Comparison of ENCODE assay signal across 18 cellular contexts in the genomic region with DNA sequence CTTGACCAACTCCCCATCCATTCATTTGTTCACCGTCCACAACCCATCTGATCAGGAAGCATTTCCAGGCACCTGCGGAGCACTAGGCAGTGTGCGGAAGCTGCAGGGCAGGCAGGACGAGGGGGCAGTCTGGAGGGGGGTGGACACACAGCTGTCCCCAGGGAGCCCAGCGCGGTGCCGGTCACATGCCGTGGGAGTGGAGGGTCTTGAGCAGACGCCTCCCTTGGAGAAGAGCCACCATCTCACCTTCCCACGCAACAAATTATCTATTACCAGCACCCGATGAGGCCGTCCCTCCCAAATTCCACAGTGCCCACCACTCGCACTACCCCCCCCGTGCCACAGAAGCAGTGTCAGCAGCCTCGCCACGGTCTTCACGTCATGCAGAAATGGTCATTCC. TPM values are rescaled to one million over a fixed set of nuclear protein-coding genes. Genes with fewer than 3 reads are reported as not detected.
"Had no signal": no experiment of that assay in that cellular context is flagged by ENCODE, and none has a peak within 500 bp of the region (broad histone marks: within the 10 kb centered on the region; RNA-seq: fewer than 3 reads in every experiment).

No MANE protein-coding gene starts in this region.

- H3K27ac ChIP-seq: thoracic aorta, uterus had no signal

- H3K9me3 Mint-ChIP-seq: activated naive CD4-positive, alpha-beta T cell treated with anti-CD3 and anti-CD28 coated beads, Interleukin-2, amount 50 U/mL, for 24 hours; activated T-helper 17 cell treated with anti-CD3 and anti-CD28 coated beads, Interleukin-2, amount 50 U/mL, for 72 hours; dendritic cell treated with granulocyte-macrophage colony-stimulating factor and Interleukin-4, amounts not matched to agents 40 ng/mL and 50 ng/mL, for 4 days; stimulated activated naive CD8-positive, alpha-beta T cell treated with anti-CD3 and anti-CD28 coated beads, Interleukin-15, amount 100 ng/mL, for 72 hours had no signal

- H3K27me3 ChIP-seq: uterus had no signal

- H3K27me3 Mint-ChIP-seq: activated CD4-positive, alpha-beta T cell treated with anti-CD3 and anti-CD28 coated beads, Interleukin-2, amount 10 ng/mL, durations not matched to agents 7 days and 5 days; dendritic cell treated with granulocyte-macrophage colony-stimulating factor and Interleukin-4, amounts not matched to agents 40 ng/mL and 50 ng/mL, for 4 days; stimulated activated naive CD8-positive, alpha-beta T cell treated with anti-CD3 and anti-CD28 coated beads, Interleukin-15, amount 100 ng/mL, for 72 hours had no signal

- ATAC-seq: activated T-helper 17 cell treated with anti-CD3 and anti-CD28 coated beads, Interleukin-2, amount 50 U/mL, for 72 hours; stimulated activated naive CD8-positive, alpha-beta T cell treated with anti-CD3 and anti-CD28 coated beads, Interleukin-15, amount 100 ng/mL, for 72 hours; T-helper 17 cell; WTC11 had no signal

- H3K27ac Mint-ChIP-seq: activated CD4-positive, alpha-beta T cell treated with anti-CD3 and anti-CD28 coated beads, Interleukin-2, amount 10 ng/mL, durations not matched to agents 7 days and 5 days; activated naive CD4-positive, alpha-beta T cell treated with anti-CD3 and anti-CD28 coated beads, Interleukin-2, amount 50 U/mL, for 24 hours; activated T-helper 17 cell treated with anti-CD3 and anti-CD28 coated beads, Interleukin-2, amount 50 U/mL, for 72 hours; dendritic cell treated with granulocyte-macrophage colony-stimulating factor and Interleukin-4, amounts not matched to agents 40 ng/mL and 50 ng/mL, for 4 days; naive thymus-derived CD4-positive, alpha-beta T cell; T-helper 17 cell; WTC11 had no signal

- H3K4me1 Mint-ChIP-seq: activated CD4-positive, alpha-beta T cell treated with anti-CD3 and anti-CD28 coated beads, Interleukin-2, amount 10 ng/mL, durations not matched to agents 7 days and 5 days; activated naive CD4-positive, alpha-beta T cell treated with anti-CD3 and anti-CD28 coated beads, Interleukin-2, amount 50 U/mL, for 24 hours; activated T-helper 17 cell treated with anti-CD3 and anti-CD28 coated beads, Interleukin-2, amount 50 U/mL, for 72 hours; naive thymus-derived CD4-positive, alpha-beta T cell; stimulated activated naive CD8-positive, alpha-beta T cell treated with anti-CD3 and anti-CD28 coated beads, Interleukin-15, amount 100 ng/mL, for 72 hours; WTC11 had no signal

- H3K4me3 ChIP-seq: lung, thoracic aorta, uterus had no signal

- H3K4me1 ChIP-seq: uterus had no signal

- DNase-seq: activated CD4-positive, alpha-beta T cell treated with anti-CD3 and anti-CD28 coated beads, Interleukin-2, amount 10 ng/mL, durations not matched to agents 7 days and 5 days; activated CD8-positive, alpha-beta memory T cell treated with anti-CD3 and anti-CD28 coated beads for 24 hours; activated T-cell treated with anti-CD3 and anti-CD28 coated beads for 4 hours; hippocampal formation; naive thymus-derived CD4-positive, alpha-beta T cell; stimulated activated CD4-positive, alpha-beta T cell treated with anti-CD3 and anti-CD28 coated beads, Interleukin-4, amount 100 ng/mL, for 4 hours; stimulated activated naive CD8-positive, alpha-beta T cell treated with anti-CD3 and anti-CD28 coated beads, Interleukin-15, amount 100 ng/mL, for 72 hours; T-helper 17 cell had no signal

- H3K36me3 ChIP-seq: thoracic aorta, uterus had no signal

- H3K36me3 Mint-ChIP-seq: activated naive CD4-positive, alpha-beta T cell treated with anti-CD3 and anti-CD28 coated beads, Interleukin-2, amount 50 U/mL, for 24 hours; naive thymus-derived CD4-positive, alpha-beta T cell; WTC11 had no signal

- H3K9me3 ChIP-seq: thoracic aorta, uterus had no signal

- H3K4me3 Mint-ChIP-seq: activated CD4-positive, alpha-beta T cell treated with anti-CD3 and anti-CD28 coated beads, Interleukin-2, amount 10 ng/mL, durations not matched to agents 7 days and 5 days; activated naive CD4-positive, alpha-beta T cell treated with anti-CD3 and anti-CD28 coated beads, Interleukin-2, amount 50 U/mL, for 24 hours; activated T-helper 17 cell treated with anti-CD3 and anti-CD28 coated beads, Interleukin-2, amount 50 U/mL, for 72 hours; brain; dendritic cell treated with granulocyte-macrophage colony-stimulating factor and Interleukin-4, amounts not matched to agents 40 ng/mL and 50 ng/mL, for 4 days; naive thymus-derived CD4-positive, alpha-beta T cell; stimulated activated naive CD8-positive, alpha-beta T cell treated with anti-CD3 and anti-CD28 coated beads, Interleukin-15, amount 100 ng/mL, for 72 hours; T-helper 17 cell; WTC11 had no signal

RNA-seq across cellular contexts. Expression of gene DLK1, which starts 10.8 kb away (rescaled TPM):
- total RNA-seq: activated CD4-positive, alpha-beta T cell treated with anti-CD3 and anti-CD28 coated beads, Interleukin-2, amount 10 ng/mL, durations not matched to agents 7 days and 5 days; activated T-helper 17 cell treated with anti-CD3 and anti-CD28 coated beads, Interleukin-2, amount 50 U/mL, for 72 hours; mononuclear cell; naive thymus-derived CD4-positive, alpha-beta T cell; omental fat pad; thoracic aorta had no signal
- polyA plus RNA-seq: naive thymus-derived CD4-positive, alpha-beta T cell had no signal
